ENCODE assay signal across 27 cellular contexts in the genomic region with DNA sequence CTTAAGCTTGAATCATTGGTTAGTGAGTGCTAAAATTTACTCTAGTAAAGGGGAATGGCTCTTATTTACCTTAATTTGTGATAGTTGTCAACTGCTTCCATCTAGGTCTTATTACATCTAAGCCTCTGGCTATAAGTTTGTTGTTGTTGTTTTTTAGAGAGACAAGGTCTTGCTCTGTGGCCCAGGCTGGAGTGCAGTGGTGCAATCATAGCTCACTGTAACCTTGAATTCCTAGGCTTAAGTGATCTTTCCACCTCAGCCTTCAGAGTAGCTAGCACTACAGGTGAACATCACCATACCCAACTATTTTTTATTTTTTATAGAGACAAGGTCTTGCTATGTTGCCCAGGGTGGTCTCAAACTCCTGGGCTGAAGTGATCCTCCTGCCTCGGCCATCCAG.
"Had no signal": no experiment of that assay in that cellular context is flagged by ENCODE, and none has a peak within 500 bp of the region (broad histone marks: within the 10 kb centered on the region; RNA-seq: fewer than 3 reads in every experiment).

No MANE protein-coding gene starts in this region.

- H3K4me3 ChIP-seq: ascending aorta, colonic mucosa, esophagus squamous epithelium had no signal

- H3K27ac Mint-ChIP-seq: activated B cell treated with CpG ODN at 0.5 μM for 24 hours; activated naive CD4-positive, alpha-beta T cell treated with anti-CD3 and anti-CD28 coated beads, Interleukin-2, amount 10 ng/mL, durations not matched to agents 7 days and 5 days; activated naive CD4-positive, alpha-beta T cell treated with anti-CD3 and anti-CD28 coated beads, Interleukin-2, amount 50 U/mL, for 72 hours; activated naive CD8-positive, alpha-beta T cell treated with anti-CD3 and anti-CD28 coated beads, Interleukin-2, amount 10 ng/mL, durations not matched to agents 7 days and 5 days; activated T-cell treated with anti-CD3 and anti-CD28 coated beads, Interleukin-2, amount 50 U/mL, for 24 hours; activated T-cell treated with anti-CD3 and anti-CD28 coated beads, Interleukin-2, amount 50 U/mL, for 72 hours; T-helper 17 cell; T-helper 2 cell treated with Interferon-gamma antibody and Interleukin-4, amounts not matched to agents 5 μg/mL and 100 μg/mL, for 36 hours had no signal

- H3K27me3 ChIP-seq: ascending aorta, brain microvascular endothelial cell, colonic mucosa, esophagus squamous epithelium had no signal

- H3K9me3 ChIP-seq: ascending aorta, colonic mucosa, esophagus squamous epithelium had no signal

- DNase-seq: activated B cell treated with CpG ODN at 0.5 μM for 24 hours; activated CD4-positive, alpha-beta T cell treated with anti-CD3 and anti-CD28 coated beads for 48 hours; activated CD4-positive, alpha-beta T cell treated with anti-CD3 and anti-CD28 coated beads, Interleukin-2, amount 50 U/mL, for 1 hour; activated CD4-positive, alpha-beta T cell treated with anti-CD3 and anti-CD28 coated beads, Interleukin-2, amount 50 U/mL, for 48 hours; activated CD8-positive, alpha-beta memory T cell treated with anti-CD3 and anti-CD28 coated beads, Interleukin-2, amount 50 U/mL, for 48 hours; activated gamma-delta T cell; activated naive CD4-positive, alpha-beta T cell; activated naive CD4-positive, alpha-beta T cell treated with anti-CD3 and anti-CD28 coated beads, Interleukin-2, amount 10 ng/mL, durations not matched to agents 7 days and 5 days; activated naive CD8-positive, alpha-beta T cell treated with anti-CD3 and anti-CD28 coated beads, Interleukin-2, amount 10 ng/mL, durations not matched to agents 7 days and 5 days; activated T-cell treated with anti-CD3 and anti-CD28 coated beads for 4 hours; activated T-cell treated with anti-CD3 and anti-CD28 coated beads, Interleukin-2, amount 50 U/mL, for 24 hours; activated T-cell treated with anti-CD3 and anti-CD28 coated beads, Interleukin-2, amount 50 U/mL, for 72 hours; brain microvascular endothelial cell; caudate nucleus; colonic mucosa; effector CD8-positive, alpha-beta T cell; esophagus squamous epithelium; foreskin melanocyte; head of caudate nucleus; T-helper 1 cell; T-helper 17 cell; T1000; WERI-Rb-1 had no signal

- H3K9me3 Mint-ChIP-seq: activated B cell treated with CpG ODN at 0.5 μM for 24 hours; activated naive CD4-positive, alpha-beta T cell treated with anti-CD3 and anti-CD28 coated beads, Interleukin-2, amount 10 ng/mL, durations not matched to agents 7 days and 5 days; activated naive CD4-positive, alpha-beta T cell treated with anti-CD3 and anti-CD28 coated beads, Interleukin-2, amount 50 U/mL, for 72 hours; activated naive CD8-positive, alpha-beta T cell treated with anti-CD3 and anti-CD28 coated beads, Interleukin-2, amount 10 ng/mL, durations not matched to agents 7 days and 5 days; activated T-cell treated with anti-CD3 and anti-CD28 coated beads, Interleukin-2, amount 50 U/mL, for 24 hours; activated T-cell treated with anti-CD3 and anti-CD28 coated beads, Interleukin-2, amount 50 U/mL, for 72 hours; T-helper 2 cell treated with Interferon-gamma antibody and Interleukin-4, amounts not matched to agents 5 μg/mL and 100 μg/mL, for 36 hours had no signal

- H3K27me3 Mint-ChIP-seq: activated B cell treated with CpG ODN at 0.5 μM for 24 hours; activated naive CD4-positive, alpha-beta T cell treated with anti-CD3 and anti-CD28 coated beads, Interleukin-2, amount 10 ng/mL, durations not matched to agents 7 days and 5 days; activated naive CD8-positive, alpha-beta T cell treated with anti-CD3 and anti-CD28 coated beads, Interleukin-2, amount 10 ng/mL, durations not matched to agents 7 days and 5 days; activated T-cell treated with anti-CD3 and anti-CD28 coated beads, Interleukin-2, amount 50 U/mL, for 24 hours; T-helper 17 cell had no signal

- H3K27ac ChIP-seq: ascending aorta, brain microvascular endothelial cell, colonic mucosa, epithelial cell of prostate, esophagus squamous epithelium, WERI-Rb-1 had no signal

- H3K4me3 Mint-ChIP-seq: activated B cell treated with CpG ODN at 0.5 μM for 24 hours; activated naive CD4-positive, alpha-beta T cell treated with anti-CD3 and anti-CD28 coated beads, Interleukin-2, amount 10 ng/mL, durations not matched to agents 7 days and 5 days; activated naive CD8-positive, alpha-beta T cell treated with anti-CD3 and anti-CD28 coated beads, Interleukin-2, amount 10 ng/mL, durations not matched to agents 7 days and 5 days; activated T-cell treated with anti-CD3 and anti-CD28 coated beads, Interleukin-2, amount 50 U/mL, for 24 hours; activated T-cell treated with anti-CD3 and anti-CD28 coated beads, Interleukin-2, amount 50 U/mL, for 72 hours; T-helper 17 cell; T-helper 2 cell treated with Interferon-gamma antibody and Interleukin-4, amounts not matched to agents 5 μg/mL and 100 μg/mL, for 36 hours had no signal
